ENCODE assay signal across 8 cellular contexts in the genomic region with DNA sequence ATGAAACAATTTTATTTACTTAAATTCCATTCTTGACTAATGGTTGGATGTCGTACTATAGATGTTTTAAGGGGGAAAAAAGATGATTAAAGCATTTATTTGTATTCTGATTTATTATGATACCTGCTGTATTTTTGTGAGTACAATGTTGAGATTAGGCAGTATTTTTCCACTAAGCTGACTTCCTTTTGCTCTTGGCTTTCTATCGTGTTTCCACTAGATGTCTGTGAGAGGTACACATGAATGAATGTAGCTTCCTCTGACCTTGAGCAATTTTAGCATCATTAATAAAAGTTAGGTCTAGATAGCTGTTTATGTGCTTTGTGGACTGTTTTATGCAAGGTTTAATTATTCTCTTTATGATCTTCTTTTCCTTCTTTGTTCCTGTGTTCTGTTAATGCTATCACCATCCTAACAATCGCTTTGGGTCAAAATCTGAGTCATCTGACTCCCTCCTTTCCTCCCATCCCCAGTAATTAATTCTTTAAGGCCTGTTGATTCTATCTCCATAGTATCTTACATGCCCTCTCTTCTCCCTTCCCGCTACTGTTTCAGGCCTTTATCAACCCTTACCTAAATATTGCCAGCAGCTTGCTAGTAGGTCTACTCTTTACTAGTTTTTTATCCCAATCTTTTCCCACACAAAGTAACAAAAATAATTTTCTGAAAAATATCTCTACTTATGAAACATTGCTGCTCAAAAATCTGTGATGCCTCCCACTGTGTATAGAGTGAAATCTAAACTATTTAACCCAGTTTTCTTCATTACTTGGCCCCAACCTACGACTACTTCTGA.
DNase-seq lines count a peak whose midpoint lies in the region; ATAC-seq, FAIRE-seq and TF ChIP-seq lines count a peak whose summit lies in the region.

No MANE protein-coding gene starts in this region.

- WGBS in HUES64: 68% methylated on average over 5 of the region's 5 CpGs
- WGBS in liver: 65% methylated on average over 5 of the region's 5 CpGs

- H3K4me1 ChIP-seq in HUES64 (ENCODE audit: insufficient read depth, low read length) (peaks cover 55% of the 10 kb centered on the region), astrocyte (ENCODE audit: insufficient read depth, low read length) (peaks cover 46% of the 10 kb centered on the region), liver (ENCODE audit: control insufficient read depth in 4 of 4, insufficient read depth in 4 of 4, low read length in 3 of 4) (peaks cover 0 to 13% (median 8%) of the 10 kb centered on the region in 4 donors), uterus (peaks cover 3 to 6% of the 10 kb centered on the region in 2 donors)

- H3K4me3 Mint-ChIP-seq in astrocyte (ENCODE audit: unreplicated experiment): peak overlapping the region; percentile 54

- H3K4me1 Mint-ChIP-seq in astrocyte (ENCODE audit: low read depth, unreplicated experiment): peaks cover 46% of the 10 kb centered on the region

- H3K4me3 ChIP-seq in AG10803 (ENCODE audit: low read length) (no peak overlapping the region), HUES64 (ENCODE audit: low read length) (no peak overlapping the region), astrocyte (ENCODE audit: insufficient read depth, low read depth, low read length) (peak overlapping the region; percentile 38), liver (ENCODE audit: low read depth in 1 of 3, low read length in 3 of 3) (no peak overlapping the region), uterus (peak overlapping the region in 1 of 2 donors; percentile 19)

- H2AFZ ChIP-seq in astrocyte (ENCODE audit: low read depth, low read length): no peak overlapping the region

- H3K9me3 Mint-ChIP-seq in astrocyte (ENCODE audit: unreplicated experiment): no peaks in the 10 kb centered on the region

- H3K27me3 ChIP-seq in HUES64 (ENCODE audit: insufficient read depth, low read length): no peaks in the 10 kb centered on the region
- no peaks in the 10 kb centered on the region for H3K27me3 ChIP-seq in astrocyte (ENCODE audit: insufficient read depth, low read length)
- H3K27me3 ChIP-seq in liver (ENCODE audit: control insufficient read depth in 4 of 4, insufficient read depth in 4 of 4, low read length in 3 of 4): no peaks in the 10 kb centered on the region
- no peaks in the 10 kb centered on the region for H3K27me3 ChIP-seq in uterus

- peak; percentile 42 for DNase-seq in AG10803 (ENCODE audit: low read depth)
- peak; percentile 83 for DNase-seq in astrocyte (ENCODE audit: low read depth)
- no peak for DNase-seq in uterus
- no peak for DNase-seq in SKM-1 (lab: John Stamatoyannopoulos, UW; ENCODE audit: unreplicated experiment)
- DNase-seq in GM19240 (ENCODE audit: insufficient read length, low spot score): no peak

- TF ChIP-seq POLR2A in uterus (IDR thresholded peaks at IDR 0.05): no peak

- peaks cover 26% of the 10 kb centered on the region for H3K79me2 ChIP-seq in astrocyte (ENCODE audit: insufficient read depth, low read length)

- no peaks in the 10 kb centered on the region for H4K20me1 ChIP-seq in astrocyte (ENCODE audit: insufficient read depth, low read length)

- H3K36me3 Mint-ChIP-seq in astrocyte (ENCODE audit: low read depth, unreplicated experiment): peaks cover 14% of the 10 kb centered on the region

- no peak for ATAC-seq in GM21423 (IDR thresholded peaks at IDR 0.05; ENCODE audit: unreplicated experiment)

- no peak for TF ChIP-seq RAD21 in liver (IDR thresholded peaks at IDR 0.05)

- H3K36me3 ChIP-seq in HUES64 (ENCODE audit: insufficient read depth, low read length) (no peaks in the 10 kb centered on the region), astrocyte (ENCODE audit: insufficient read depth, low read length) (no peaks in the 10 kb centered on the region), liver (ENCODE audit: control insufficient read depth in 4 of 4, insufficient read depth in 3 of 4, low read depth in 1 of 4, low read length in 3 of 4) (peaks cover 0 to 6% (median 0%) of the 10 kb centered on the region in 4 donors), uterus (no peaks in the 10 kb centered on the region)

- H3K9me3 ChIP-seq in HUES64 (ENCODE audit: insufficient read depth, low read depth, low read length) (no peaks in the 10 kb centered on the region), astrocyte (ENCODE audit: insufficient read depth, low read depth, low read length) (no peaks in the 10 kb centered on the region), liver (ENCODE audit: control insufficient read depth in 4 of 4, low read length in 3 of 4) (no peaks in the 10 kb centered on the region), uterus (no peaks in the 10 kb centered on the region)

- intact Hi-C loops in uterus (cut with DNase I; ENCODE audit: low total_unique reads): no loop called here

- H3K9ac ChIP-seq in HUES64 (ENCODE audit: low read depth, low read length): peak overlapping the region; percentile 23; the same call in 1 of the 2 replicates
- H3K9ac ChIP-seq in astrocyte (ENCODE audit: low read length): peak overlapping the region; percentile 81
- H3K9ac ChIP-seq in liver (ENCODE audit: low read depth in 1 of 2, low read length in 2 of 2): peak overlapping the region in 1 of 2 donors; percentile 41

- H3K4me2 ChIP-seq in astrocyte (ENCODE audit: low read length): peak overlapping the region; percentile 57

- H3K27ac Mint-ChIP-seq in astrocyte (ENCODE audit: unreplicated experiment): peak overlapping the region; percentile 96

- no peak for TF ChIP-seq CTCF in AG10803 (conservative IDR thresholded peaks at IDR 0.05; ENCODE audit: low read length)
- no peak for TF ChIP-seq CTCF in astrocyte (IDR thresholded peaks at IDR 0.05; ENCODE audit: insufficient read depth, low read depth, low read length)
- no peak for TF ChIP-seq CTCF in liver (IDR thresholded peaks at IDR 0.05; ENCODE audit: low read depth, low read length, missing input control)
- TF ChIP-seq CTCF in uterus (IDR thresholded peaks at IDR 0.05): no peak

- H3K27ac ChIP-seq in HUES64 (ENCODE audit: low read depth, low read length) (peak overlapping the region; percentile 40), astrocyte (ENCODE audit: low read depth, low read length) (peak overlapping the region; percentile 98), liver (ENCODE audit: low read depth in 1 of 2, low read length in 2 of 2) (peak overlapping the region; percentile 14 to 51), uterus (peak overlapping the region; percentile 83 to 96)

- no peaks in the 10 kb centered on the region for H3K27me3 Mint-ChIP-seq in astrocyte (ENCODE audit: low read depth, unreplicated experiment)

- FAIRE-seq in astrocyte (lab: Jason Lieb, UNC): peak; percentile 81

TF ChIP-seq in liver, 16 proteins besides CTCF, POLR2A, EP300 and RAD21:
- TF ChIP-seq, protein P1, sequence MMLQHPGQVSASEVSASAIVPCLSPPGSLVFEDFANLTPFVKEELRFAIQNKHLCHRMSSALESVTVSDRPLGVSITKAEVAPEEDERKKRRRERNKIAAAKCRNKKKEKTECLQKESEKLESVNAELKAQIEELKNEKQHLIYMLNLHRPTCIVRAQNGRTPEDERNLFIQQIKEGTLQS (IDR thresholded peaks at IDR 0.05): no peak
- no peak for TF ChIP-seq TAF1 (conservative IDR thresholded peaks at IDR 0.05)
- TF ChIP-seq, protein P2, sequence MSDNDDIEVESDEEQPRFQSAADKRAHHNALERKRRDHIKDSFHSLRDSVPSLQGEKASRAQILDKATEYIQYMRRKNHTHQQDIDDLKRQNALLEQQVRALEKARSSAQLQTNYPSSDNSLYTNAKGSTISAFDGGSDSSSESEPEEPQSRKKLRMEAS (IDR thresholded peaks at IDR 0.05): no peak
- TF ChIP-seq FOXA1 (IDR thresholded peaks at IDR 0.05): no peak
- TF ChIP-seq GABPA (IDR thresholded peaks at IDR 0.05 in 1 of 2, conservative IDR thresholded peaks at IDR 0.05 in 1 of 2): no peak
- TF ChIP-seq, protein P3, sequence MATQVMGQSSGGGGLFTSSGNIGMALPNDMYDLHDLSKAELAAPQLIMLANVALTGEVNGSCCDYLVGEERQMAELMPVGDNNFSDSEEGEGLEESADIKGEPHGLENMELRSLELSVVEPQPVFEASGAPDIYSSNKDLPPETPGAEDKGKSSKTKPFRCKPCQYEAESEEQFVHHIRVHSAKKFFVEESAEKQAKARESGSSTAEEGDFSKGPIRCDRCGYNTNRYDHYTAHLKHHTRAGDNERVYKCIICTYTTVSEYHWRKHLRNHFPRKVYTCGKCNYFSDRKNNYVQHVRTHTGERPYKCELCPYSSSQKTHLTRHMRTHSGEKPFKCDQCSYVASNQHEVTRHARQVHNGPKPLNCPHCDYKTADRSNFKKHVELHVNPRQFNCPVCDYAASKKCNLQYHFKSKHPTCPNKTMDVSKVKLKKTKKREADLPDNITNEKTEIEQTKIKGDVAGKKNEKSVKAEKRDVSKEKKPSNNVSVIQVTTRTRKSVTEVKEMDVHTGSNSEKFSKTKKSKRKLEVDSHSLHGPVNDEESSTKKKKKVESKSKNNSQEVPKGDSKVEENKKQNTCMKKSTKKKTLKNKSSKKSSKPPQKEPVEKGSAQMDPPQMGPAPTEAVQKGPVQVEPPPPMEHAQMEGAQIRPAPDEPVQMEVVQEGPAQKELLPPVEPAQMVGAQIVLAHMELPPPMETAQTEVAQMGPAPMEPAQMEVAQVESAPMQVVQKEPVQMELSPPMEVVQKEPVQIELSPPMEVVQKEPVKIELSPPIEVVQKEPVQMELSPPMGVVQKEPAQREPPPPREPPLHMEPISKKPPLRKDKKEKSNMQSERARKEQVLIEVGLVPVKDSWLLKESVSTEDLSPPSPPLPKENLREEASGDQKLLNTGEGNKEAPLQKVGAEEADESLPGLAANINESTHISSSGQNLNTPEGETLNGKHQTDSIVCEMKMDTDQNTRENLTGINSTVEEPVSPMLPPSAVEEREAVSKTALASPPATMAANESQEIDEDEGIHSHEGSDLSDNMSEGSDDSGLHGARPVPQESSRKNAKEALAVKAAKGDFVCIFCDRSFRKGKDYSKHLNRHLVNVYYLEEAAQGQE (IDR thresholded peaks at IDR 0.05): no peak

Comparison
In these comparisons a context has a peak if more than half of its experiments do, and no peak if none do; other contexts are left out.
1. DNase-seq: peak in AG10803 (single experiment) and astrocyte (single experiment); none in uterus (0 of 2), SKM-1 (single experiment) and GM19240 (single experiment).
2. H3K27ac ChIP-seq: peak in every context shown above with its lines; median percentile 98 in astrocyte; 90 in uterus; 40 in HUES64; 32 in liver.